ENCODE assay signal across 17 cellular contexts in genomic region chr4:139984459-139984858, GRCh38.
DNase-seq lines count a peak whose midpoint lies in the region; ATAC-seq, FAIRE-seq and TF ChIP-seq lines count a peak whose summit lies in the region.
"Had no signal": no experiment of that assay in that cellular context is flagged by ENCODE, and none has a peak within 500 bp of the region (broad histone marks: within the 10 kb centered on the region; RNA-seq: fewer than 3 reads in every experiment).

No MANE protein-coding gene starts in this region.

- DNase-seq in D721Med (ENCODE audit: insufficient read length, low spot score): no peak
- no peak for DNase-seq in thoracic aorta (ENCODE audit: low spot score)
- no peak for DNase-seq in aorta
- DNase-seq in activated CD4-positive, alpha-beta memory T cell treated with anti-CD3 and anti-CD28 coated beads for 36 hours: no peak
- DNase-seq in GM12892 (ENCODE audit: insufficient read length): no peak
- DNase-seq in T-cell: no peak
- DNase-seq: CD8-positive, alpha-beta T cell; COR-L47; DND-41; GF-D8; H7 had no signal

- H3K4me1 ChIP-seq in thoracic aorta (ENCODE audit: control insufficient read depth in 1 of 2, low read depth in 2 of 2) (peaks cover 25 to 71% of the 10 kb centered on the region in 2 donors), aorta (ENCODE audit: control insufficient read depth in 1 of 2, insufficient read depth in 2 of 2, low read length in 2 of 2) (peaks cover 4 to 6% of the 10 kb centered on the region in 2 donors)

- H3K9me3 ChIP-seq in thoracic aorta (no peaks in the 10 kb centered on the region), aorta (ENCODE audit: control insufficient read depth, low read length) (no peaks in the 10 kb centered on the region)

- H3K4me3 ChIP-seq in thoracic aorta (no peak overlapping the region), aorta (ENCODE audit: low read length in 2 of 2) (no peak overlapping the region)
- H3K4me3 ChIP-seq: GM23338 had no signal

- no peaks in the 10 kb centered on the region for H3K27me3 ChIP-seq in thoracic aorta (replicated peaks; ENCODE audit: insufficient read depth)
- H3K27me3 ChIP-seq in aorta (ENCODE audit: control insufficient read depth in 1 of 2, insufficient read depth in 2 of 2, low read length in 1 of 2): no peaks in the 10 kb centered on the region

- H3K9me3 Mint-ChIP-seq in brain (peaks cover 0 to 4% (median 1%) of the 10 kb centered on the region in 5 experiments), T-cell (no peaks in the 10 kb centered on the region)
- H3K9me3 Mint-ChIP-seq in activated CD4-positive, alpha-beta memory T cell treated with anti-CD3 and anti-CD28 coated beads for 36 hours: no peaks in the 10 kb centered on the region
- H3K9me3 Mint-ChIP-seq: CD8-positive, alpha-beta T cell; GM23338 had no signal

- H3K4me1 Mint-ChIP-seq in brain (peaks cover 51% of the 10 kb centered on the region), T-cell (peaks cover 1 to 4% (median 4%) of the 10 kb centered on the region in 3 donors)
- peaks cover 3% of the 10 kb centered on the region for H3K4me1 Mint-ChIP-seq in activated CD4-positive, alpha-beta memory T cell treated with anti-CD3 and anti-CD28 coated beads for 36 hours (ENCODE audit: low read depth)

- FAIRE-seq in D721Med (lab: Jason Lieb, UNC) (peak; percentile 21), GM12892 (lab: Jason Lieb, UNC) (no peak)
- FAIRE-seq: A204.1, GM18507 had no signal

- H3K36me3 Mint-ChIP-seq in brain (peaks cover 11% of the 10 kb centered on the region), T-cell (peaks cover 7% of the 10 kb centered on the region)
- H3K36me3 Mint-ChIP-seq in activated CD4-positive, alpha-beta memory T cell treated with anti-CD3 and anti-CD28 coated beads for 36 hours: no peaks in the 10 kb centered on the region
- H3K36me3 Mint-ChIP-seq: CD8-positive, alpha-beta T cell had no signal

- no peak for TF ChIP-seq POLR2A in GM12892 (IDR thresholded peaks at IDR 0.05; ENCODE audit: low read depth, low read length)

- intact Hi-C loops in aorta (cut with DNase I): loop anchor here in 1 of 2 donors (10.0 kb wide), 1 partner anchor 70 kb away; no protein-coding TSS in a partner anchor
- intact Hi-C loops in activated CD4-positive, alpha-beta memory T cell treated with anti-CD3 and anti-CD28 coated beads for 36 hours (cut with micrococcal nuclease): no loop called here

- ATAC-seq in thoracic aorta (ENCODE audit: insufficient number of reproducible peaks, low FRiP score, low read depth) (no peak), aorta (ENCODE audit: low FRiP score) (no peak), T-cell (replicated peaks in 1 of 4) (no peak)
- ATAC-seq: CD8-positive, alpha-beta T cell; GM23338 had no signal

- H3K27me3 Mint-ChIP-seq in brain (peaks cover 4% of the 10 kb centered on the region), T-cell (no peaks in the 10 kb centered on the region)
- peaks cover 4% of the 10 kb centered on the region for H3K27me3 Mint-ChIP-seq in activated CD4-positive, alpha-beta memory T cell treated with anti-CD3 and anti-CD28 coated beads for 36 hours

- POLR2A ChIA-PET in activated CD4-positive, alpha-beta memory T cell treated with anti-CD3 and anti-CD28 coated beads for 36 hours (lab: Charles Lee): no interaction called here
- POLR2A ChIA-PET in T-cell (lab: Charles Lee): no interaction called here

- H3K4me3 Mint-ChIP-seq in brain: no peak overlapping the region
- H3K4me3 Mint-ChIP-seq in activated CD4-positive, alpha-beta memory T cell treated with anti-CD3 and anti-CD28 coated beads for 36 hours: no peak overlapping the region
- no peak overlapping the region for H3K4me3 Mint-ChIP-seq in T-cell
- H3K4me3 Mint-ChIP-seq: B cell; CD8-positive, alpha-beta T cell; GM23338 had no signal

- H3K27ac ChIP-seq in thoracic aorta (peak overlapping the region; percentile 40 to 51), aorta (ENCODE audit: low read depth in 1 of 2, low read length in 2 of 2) (peak overlapping the region; percentile 12 to 88)
- H3K27ac ChIP-seq: C4-2B had no signal

- peak overlapping the region in 4 of 5 experiments; percentile 25 to 68 (median 40) for H3K27ac Mint-ChIP-seq in brain
- no peak overlapping the region for H3K27ac Mint-ChIP-seq in activated CD4-positive, alpha-beta memory T cell treated with anti-CD3 and anti-CD28 coated beads for 36 hours
- H3K27ac Mint-ChIP-seq in T-cell: no peak overlapping the region
- H3K27ac Mint-ChIP-seq: B cell; CD8-positive, alpha-beta T cell; GM23338 had no signal

- H3K36me3 ChIP-seq in thoracic aorta (no peaks in the 10 kb centered on the region), aorta (ENCODE audit: control insufficient read depth in 1 of 2, insufficient read depth in 2 of 2, low read length in 1 of 2) (no peaks in the 10 kb centered on the region)

- no peak for TF ChIP-seq CTCF in D721Med (IDR thresholded peaks at IDR 0.05; ENCODE audit: insufficient read depth, missing control alignments)
- no peak for TF ChIP-seq CTCF in brain (conservative IDR thresholded peaks at IDR 0.05)
- TF ChIP-seq CTCF in thoracic aorta (IDR thresholded peaks at IDR 0.05): no peak

- 3% methylated on average over 1 of the region's 1 CpG for WGBS in aorta, 2 donors

- CTCF ChIA-PET in activated CD4-positive, alpha-beta memory T cell treated with anti-CD3 and anti-CD28 coated beads for 36 hours (lab: Charles Lee): no interaction called here
- CTCF ChIA-PET in T-cell (lab: Charles Lee): interaction anchor here in 1 of 2 donors (0.5 kb wide), 1 partner anchor 388 kb away, joined by 3 read pairs; no protein-coding TSS in a partner anchor

Comparison
In these comparisons a context has a peak if more than half of its experiments do, and no peak if none do; other contexts are left out.
1. H3K27ac Mint-ChIP-seq: peak in brain (4 of 5); none in activated CD4-positive, alpha-beta memory T cell treated with anti-CD3 and anti-CD28 coated beads for 36 hours (single experiment) and T-cell (0 of 2).